In the genomic region with DNA sequence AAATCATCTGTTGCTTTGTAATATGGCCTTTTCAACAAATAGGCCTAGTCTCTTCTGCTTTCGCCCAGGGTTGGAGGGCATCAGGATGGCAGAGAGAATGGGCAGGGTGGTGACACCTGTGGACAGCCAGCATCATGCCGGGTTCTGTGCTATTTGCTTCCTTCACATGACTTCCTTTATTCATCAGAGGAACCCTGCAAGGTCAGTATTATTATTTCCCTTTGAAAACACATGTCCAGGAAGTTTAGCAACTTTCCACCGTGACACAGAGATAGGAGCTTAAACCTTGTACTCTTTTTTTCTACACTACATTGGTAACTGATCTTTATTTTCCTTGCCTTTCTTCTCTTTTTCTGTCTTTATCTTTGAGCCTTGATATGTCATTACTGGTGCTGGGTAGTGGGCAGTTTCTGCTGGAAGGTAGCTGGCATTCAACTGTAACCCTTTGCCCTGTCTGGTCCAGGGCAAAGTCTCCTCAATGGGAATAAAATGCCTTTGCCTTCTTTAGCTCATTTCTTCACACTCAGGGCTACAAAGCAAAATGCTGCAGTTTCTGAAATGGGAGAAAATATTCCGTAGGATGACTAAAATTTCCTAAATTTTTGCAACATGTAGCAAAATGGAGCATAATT, we compare ENCODE assay signal across 1 cellular context.
TF ChIP-seq lines count a peak whose summit lies in the region.

No MANE protein-coding gene starts in this region.

TF ChIP-seq in HepG2, 621 proteins besides CTCF, POLR2A, EP300 and RAD21 (continued from another document):
- TF ChIP-seq, protein P1, sequence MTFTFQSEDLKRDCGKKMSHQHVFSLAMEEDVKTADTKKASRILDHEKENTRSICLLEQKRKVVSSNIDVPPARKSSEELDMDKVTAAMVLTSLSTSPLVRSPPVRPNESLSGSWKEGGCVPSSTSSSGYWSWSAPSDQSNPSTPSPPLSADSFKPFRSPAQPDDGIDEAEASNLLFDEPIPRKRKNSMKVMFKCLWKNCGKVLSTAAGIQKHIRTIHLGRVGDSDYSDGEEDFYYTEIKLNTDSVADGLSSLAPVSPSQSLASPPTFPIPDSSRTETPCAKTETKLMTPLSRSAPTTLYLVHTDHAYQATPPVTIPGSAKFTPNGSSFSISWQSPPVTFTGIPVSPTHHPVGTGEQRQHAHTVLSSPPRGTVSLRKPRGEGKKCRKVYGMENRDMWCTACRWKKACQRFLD (CRISPR knock-in tag; IDR thresholded peaks at IDR 0.05; ENCODE audit: borderline replicate concordance), result no peak
- TF ChIP-seq MED13 (CRISPR knock-in tag; IDR thresholded peaks at IDR 0.05) (peak; percentile 43; the same call in 1 of the 2 replicates), DRAP1 (CRISPR knock-in tag; IDR thresholded peaks at IDR 0.05) (peak; percentile 46; the same call in 1 of the 2 replicates), ZNF33B (CRISPR knock-in tag; IDR thresholded peaks at IDR 0.05) (no peak), ZNF382 (CRISPR knock-in tag; IDR thresholded peaks at IDR 0.05; ENCODE audit: borderline replicate concordance) (no peak), MBNL3 (CRISPR knock-in tag; conservative IDR thresholded peaks at IDR 0.05) (no peak), ZBTB7B (CRISPR knock-in tag; IDR thresholded peaks at IDR 0.05) (no peak), HNF4A (CRISPR knock-in tag; IDR thresholded peaks at IDR 0.05) (peak; percentile 86), SP2 (CRISPR knock-in tag; IDR thresholded peaks at IDR 0.05) (no peak), KDM2A (CRISPR knock-in tag; IDR thresholded peaks at IDR 0.05; ENCODE audit: borderline replicate concordance, low read depth) (no peak), ZIK1 (CRISPR knock-in tag; IDR thresholded peaks at IDR 0.05; ENCODE audit: borderline replicate concordance, low read depth) (no peak), PBX3 (CRISPR knock-in tag; IDR thresholded peaks at IDR 0.05; ENCODE audit: borderline replicate concordance) (no peak), ZNF260 (CRISPR knock-in tag; IDR thresholded peaks at IDR 0.05; ENCODE audit: borderline replicate concordance, low read depth) (no peak), CREM (IDR thresholded peaks at IDR 0.05) (peak; percentile 83), CREM (CRISPR knock-in tag; IDR thresholded peaks at IDR 0.05) (no peak)
- TF ChIP-seq, protein P2, sequence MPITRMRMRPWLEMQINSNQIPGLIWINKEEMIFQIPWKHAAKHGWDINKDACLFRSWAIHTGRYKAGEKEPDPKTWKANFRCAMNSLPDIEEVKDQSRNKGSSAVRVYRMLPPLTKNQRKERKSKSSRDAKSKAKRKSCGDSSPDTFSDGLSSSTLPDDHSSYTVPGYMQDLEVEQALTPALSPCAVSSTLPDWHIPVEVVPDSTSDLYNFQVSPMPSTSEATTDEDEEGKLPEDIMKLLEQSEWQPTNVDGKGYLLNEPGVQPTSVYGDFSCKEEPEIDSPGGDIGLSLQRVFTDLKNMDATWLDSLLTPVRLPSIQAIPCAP (CRISPR knock-in tag; IDR thresholded peaks at IDR 0.05; ENCODE audit: low read depth), result no peak
- TF ChIP-seq, protein P3, sequence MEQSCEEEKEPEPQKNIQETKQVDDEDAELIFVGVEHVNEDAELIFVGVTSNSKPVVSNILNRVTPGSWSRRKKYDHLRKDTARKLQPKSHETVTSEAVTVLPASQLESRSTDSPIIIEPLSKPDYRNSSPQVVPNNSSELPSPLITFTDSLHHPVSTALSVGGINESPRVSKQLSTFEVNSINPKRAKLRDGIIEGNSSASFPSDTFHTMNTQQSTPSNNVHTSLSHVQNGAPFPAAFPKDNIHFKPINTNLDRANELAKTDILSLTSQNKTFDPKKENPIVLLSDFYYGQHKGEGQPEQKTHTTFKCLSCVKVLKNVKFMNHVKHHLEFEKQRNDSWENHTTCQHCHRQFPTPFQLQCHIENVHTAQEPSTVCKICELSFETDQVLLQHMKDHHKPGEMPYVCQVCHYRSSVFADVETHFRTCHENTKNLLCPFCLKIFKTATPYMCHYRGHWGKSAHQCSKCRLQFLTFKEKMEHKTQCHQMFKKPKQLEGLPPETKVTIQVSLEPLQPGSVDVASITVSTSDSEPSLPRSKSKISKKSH (CRISPR knock-in tag; IDR thresholded peaks at IDR 0.05; ENCODE audit: borderline replicate concordance), result no peak
